In genomic region chr11:66729447-66729846, GRCh38 we compare ENCODE assay signal across 1 cellular context.
TF ChIP-seq lines count a peak whose summit lies in the region.

No MANE protein-coding gene starts in this region.

TF ChIP-seq in GM23338, 12 proteins besides CTCF, POLR2A, EP300 and RAD21:
- TF ChIP-seq, protein P1, sequence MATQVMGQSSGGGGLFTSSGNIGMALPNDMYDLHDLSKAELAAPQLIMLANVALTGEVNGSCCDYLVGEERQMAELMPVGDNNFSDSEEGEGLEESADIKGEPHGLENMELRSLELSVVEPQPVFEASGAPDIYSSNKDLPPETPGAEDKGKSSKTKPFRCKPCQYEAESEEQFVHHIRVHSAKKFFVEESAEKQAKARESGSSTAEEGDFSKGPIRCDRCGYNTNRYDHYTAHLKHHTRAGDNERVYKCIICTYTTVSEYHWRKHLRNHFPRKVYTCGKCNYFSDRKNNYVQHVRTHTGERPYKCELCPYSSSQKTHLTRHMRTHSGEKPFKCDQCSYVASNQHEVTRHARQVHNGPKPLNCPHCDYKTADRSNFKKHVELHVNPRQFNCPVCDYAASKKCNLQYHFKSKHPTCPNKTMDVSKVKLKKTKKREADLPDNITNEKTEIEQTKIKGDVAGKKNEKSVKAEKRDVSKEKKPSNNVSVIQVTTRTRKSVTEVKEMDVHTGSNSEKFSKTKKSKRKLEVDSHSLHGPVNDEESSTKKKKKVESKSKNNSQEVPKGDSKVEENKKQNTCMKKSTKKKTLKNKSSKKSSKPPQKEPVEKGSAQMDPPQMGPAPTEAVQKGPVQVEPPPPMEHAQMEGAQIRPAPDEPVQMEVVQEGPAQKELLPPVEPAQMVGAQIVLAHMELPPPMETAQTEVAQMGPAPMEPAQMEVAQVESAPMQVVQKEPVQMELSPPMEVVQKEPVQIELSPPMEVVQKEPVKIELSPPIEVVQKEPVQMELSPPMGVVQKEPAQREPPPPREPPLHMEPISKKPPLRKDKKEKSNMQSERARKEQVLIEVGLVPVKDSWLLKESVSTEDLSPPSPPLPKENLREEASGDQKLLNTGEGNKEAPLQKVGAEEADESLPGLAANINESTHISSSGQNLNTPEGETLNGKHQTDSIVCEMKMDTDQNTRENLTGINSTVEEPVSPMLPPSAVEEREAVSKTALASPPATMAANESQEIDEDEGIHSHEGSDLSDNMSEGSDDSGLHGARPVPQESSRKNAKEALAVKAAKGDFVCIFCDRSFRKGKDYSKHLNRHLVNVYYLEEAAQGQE (IDR thresholded peaks at IDR 0.05; ENCODE audit: unreplicated experiment): no peak
- TF ChIP-seq EZH2 (IDR thresholded peaks at IDR 0.05; ENCODE audit: low read depth, unreplicated experiment): no peak
- no peak for TF ChIP-seq STAT1 (IDR thresholded peaks at IDR 0.05; ENCODE audit: unreplicated experiment)
- TF ChIP-seq CREB1 (CRISPR knock-in tag; IDR thresholded peaks at IDR 0.05; ENCODE audit: low read depth): no peak
- no peak for TF ChIP-seq ZNF331 (CRISPR knock-in tag; IDR thresholded peaks at IDR 0.05; ENCODE audit: low read depth)
- TF ChIP-seq POLR2AphosphoS5 (IDR thresholded peaks at IDR 0.05; ENCODE audit: low read depth): no peak
- no peak for TF ChIP-seq JUNB (IDR thresholded peaks at IDR 0.05; ENCODE audit: unreplicated experiment)
- TF ChIP-seq, protein P2, sequence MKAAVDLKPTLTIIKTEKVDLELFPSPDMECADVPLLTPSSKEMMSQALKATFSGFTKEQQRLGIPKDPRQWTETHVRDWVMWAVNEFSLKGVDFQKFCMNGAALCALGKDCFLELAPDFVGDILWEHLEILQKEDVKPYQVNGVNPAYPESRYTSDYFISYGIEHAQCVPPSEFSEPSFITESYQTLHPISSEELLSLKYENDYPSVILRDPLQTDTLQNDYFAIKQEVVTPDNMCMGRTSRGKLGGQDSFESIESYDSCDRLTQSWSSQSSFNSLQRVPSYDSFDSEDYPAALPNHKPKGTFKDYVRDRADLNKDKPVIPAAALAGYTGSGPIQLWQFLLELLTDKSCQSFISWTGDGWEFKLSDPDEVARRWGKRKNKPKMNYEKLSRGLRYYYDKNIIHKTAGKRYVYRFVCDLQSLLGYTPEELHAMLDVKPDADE (IDR thresholded peaks at IDR 0.05): no peak
- TF ChIP-seq, protein P3, sequence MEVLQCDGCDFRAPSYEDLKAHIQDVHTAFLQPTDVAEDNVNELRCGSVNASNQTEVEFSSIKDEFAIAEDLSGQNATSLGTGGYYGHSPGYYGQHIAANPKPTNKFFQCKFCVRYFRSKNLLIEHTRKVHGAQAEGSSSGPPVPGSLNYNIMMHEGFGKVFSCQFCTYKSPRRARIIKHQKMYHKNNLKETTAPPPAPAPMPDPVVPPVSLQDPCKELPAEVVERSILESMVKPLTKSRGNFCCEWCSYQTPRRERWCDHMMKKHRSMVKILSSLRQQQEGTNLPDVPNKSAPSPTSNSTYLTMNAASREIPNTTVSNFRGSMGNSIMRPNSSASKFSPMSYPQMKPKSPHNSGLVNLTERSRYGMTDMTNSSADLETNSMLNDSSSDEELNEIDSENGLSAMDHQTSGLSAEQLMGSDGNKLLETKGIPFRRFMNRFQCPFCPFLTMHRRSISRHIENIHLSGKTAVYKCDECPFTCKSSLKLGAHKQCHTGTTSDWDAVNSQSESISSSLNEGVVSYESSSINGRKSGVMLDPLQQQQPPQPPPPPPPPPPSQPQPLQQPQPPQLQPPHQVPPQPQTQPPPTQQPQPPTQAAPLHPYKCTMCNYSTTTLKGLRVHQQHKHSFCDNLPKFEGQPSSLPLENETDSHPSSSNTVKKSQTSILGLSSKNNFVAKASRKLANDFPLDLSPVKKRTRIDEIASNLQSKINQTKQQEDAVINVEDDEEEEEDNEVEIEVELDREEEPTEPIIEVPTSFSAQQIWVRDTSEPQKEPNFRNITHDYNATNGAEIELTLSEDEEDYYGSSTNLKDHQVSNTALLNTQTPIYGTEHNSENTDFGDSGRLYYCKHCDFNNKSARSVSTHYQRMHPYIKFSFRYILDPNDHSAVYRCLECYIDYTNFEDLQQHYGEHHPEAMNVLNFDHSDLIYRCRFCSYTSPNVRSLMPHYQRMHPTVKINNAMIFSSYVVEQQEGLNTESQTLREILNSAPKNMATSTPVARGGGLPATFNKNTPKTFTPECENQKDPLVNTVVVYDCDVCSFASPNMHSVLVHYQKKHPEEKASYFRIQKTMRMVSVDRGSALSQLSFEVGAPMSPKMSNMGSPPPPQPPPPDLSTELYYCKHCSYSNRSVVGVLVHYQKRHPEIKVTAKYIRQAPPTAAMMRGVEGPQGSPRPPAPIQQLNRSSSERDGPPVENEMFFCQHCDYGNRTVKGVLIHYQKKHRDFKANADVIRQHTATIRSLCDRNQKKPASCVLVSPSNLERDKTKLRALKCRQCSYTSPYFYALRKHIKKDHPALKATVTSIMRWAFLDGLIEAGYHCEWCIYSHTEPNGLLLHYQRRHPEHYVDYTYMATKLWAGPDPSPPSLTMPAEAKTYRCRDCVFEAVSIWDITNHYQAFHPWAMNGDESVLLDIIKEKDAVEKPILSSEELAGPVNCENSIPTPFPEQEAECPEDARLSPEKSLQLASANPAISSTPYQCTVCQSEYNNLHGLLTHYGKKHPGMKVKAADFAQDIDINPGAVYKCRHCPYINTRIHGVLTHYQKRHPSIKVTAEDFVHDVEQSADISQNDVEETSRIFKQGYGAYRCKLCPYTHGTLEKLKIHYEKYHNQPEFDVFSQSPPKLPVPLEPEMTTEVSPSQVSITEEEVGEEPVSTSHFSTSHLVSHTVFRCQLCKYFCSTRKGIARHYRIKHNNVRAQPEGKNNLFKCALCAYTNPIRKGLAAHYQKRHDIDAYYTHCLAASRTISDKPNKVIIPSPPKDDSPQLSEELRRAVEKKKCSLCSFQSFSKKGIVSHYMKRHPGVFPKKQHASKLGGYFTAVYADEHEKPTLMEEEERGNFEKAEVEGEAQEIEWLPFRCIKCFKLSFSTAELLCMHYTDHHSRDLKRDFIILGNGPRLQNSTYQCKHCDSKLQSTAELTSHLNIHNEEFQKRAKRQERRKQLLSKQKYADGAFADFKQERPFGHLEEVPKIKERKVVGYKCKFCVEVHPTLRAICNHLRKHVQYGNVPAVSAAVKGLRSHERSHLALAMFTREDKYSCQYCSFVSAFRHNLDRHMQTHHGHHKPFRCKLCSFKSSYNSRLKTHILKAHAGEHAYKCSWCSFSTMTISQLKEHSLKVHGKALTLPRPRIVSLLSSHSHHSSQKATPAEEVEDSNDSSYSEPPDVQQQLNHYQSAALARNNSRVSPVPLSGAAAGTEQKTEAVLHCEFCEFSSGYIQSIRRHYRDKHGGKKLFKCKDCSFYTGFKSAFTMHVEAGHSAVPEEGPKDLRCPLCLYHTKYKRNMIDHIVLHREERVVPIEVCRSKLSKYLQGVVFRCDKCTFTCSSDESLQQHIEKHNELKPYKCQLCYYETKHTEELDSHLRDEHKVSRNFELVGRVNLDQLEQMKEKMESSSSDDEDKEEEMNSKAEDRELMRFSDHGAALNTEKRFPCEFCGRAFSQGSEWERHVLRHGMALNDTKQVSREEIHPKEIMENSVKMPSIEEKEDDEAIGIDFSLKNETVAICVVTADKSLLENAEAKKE (CRISPR knock-in tag; IDR thresholded peaks at IDR 0.05): no peak
- TF ChIP-seq NANOG (IDR thresholded peaks at IDR 0.05; ENCODE audit: borderline replicate concordance): no peak
TF ChIP-seq in GM23338: peak in this region for 0.
